ENCODE assay signal across 8 cellular contexts in genomic region chr1:17010601-17011438, GRCh38. TPM values are rescaled to one million over a fixed set of nuclear protein-coding genes. Genes with fewer than 3 reads are reported as not detected.
DNase-seq lines count a peak whose midpoint lies in the region; ATAC-seq, FAIRE-seq and TF ChIP-seq lines count a peak whose summit lies in the region.

No MANE protein-coding gene starts in this region.

- H3K27me3 Mint-ChIP-seq in activated T-cell treated with anti-CD3 and anti-CD28 coated beads, Interleukin-2, amount 50 U/mL, for 24 hours = no peaks in the 10 kb centered on the region

- H3K9me3 Mint-ChIP-seq in activated T-cell treated with anti-CD3 and anti-CD28 coated beads, Interleukin-2, amount 50 U/mL, for 24 hours = no peaks in the 10 kb centered on the region

- peak overlapping the region; percentile 76 for H3K4me2 ChIP-seq in KMS-11
- peak overlapping the region; percentile 91 for H3K4me2 ChIP-seq in osteoblast (ENCODE audit: insufficient read depth, low read length)

- no peak for ATAC-seq in HG02610 (IDR thresholded peaks at IDR 0.05; ENCODE audit: unreplicated experiment)
- no peak for ATAC-seq in HG02798 (IDR thresholded peaks at IDR 0.05; ENCODE audit: poor library complexity, unreplicated experiment)

- H3K27ac Mint-ChIP-seq in activated T-cell treated with anti-CD3 and anti-CD28 coated beads, Interleukin-2, amount 50 U/mL, for 24 hours = peak overlapping the region; percentile 71

- no peak for TF ChIP-seq CTCF in KMS-11 (conservative IDR thresholded peaks at IDR 0.05; ENCODE audit: low read depth, low read length)
- no peak for TF ChIP-seq CTCF in osteoblast (IDR thresholded peaks at IDR 0.05; ENCODE audit: extremely low read depth, low read depth, low read length)

- peak overlapping the region; percentile 83 for H3K4me3 Mint-ChIP-seq in activated T-cell treated with anti-CD3 and anti-CD28 coated beads, Interleukin-2, amount 50 U/mL, for 24 hours

- H3K36me3 Mint-ChIP-seq in activated T-cell treated with anti-CD3 and anti-CD28 coated beads, Interleukin-2, amount 50 U/mL, for 24 hours (ENCODE audit: low read depth) = peaks cover 7% of the 10 kb centered on the region

- peak overlapping the region; percentile 61 for H2AFZ ChIP-seq in KMS-11 (ENCODE audit: low read depth)
- peak overlapping the region; percentile 72 for H2AFZ ChIP-seq in osteoblast (ENCODE audit: low read length)

- peak; percentile 22 for DNase-seq in NCI-H748 (lab: John Stamatoyannopoulos, UW; ENCODE audit: unreplicated experiment)
- DNase-seq in NCI-H748 treated with DMSO at 0.1 percent for 48 hours (lab: John Stamatoyannopoulos, UW) = no peak
- peak; percentile 41 for DNase-seq in activated T-cell treated with anti-CD3 and anti-CD28 coated beads, Interleukin-2, amount 50 U/mL, for 24 hours
- DNase-seq in frontal cortex (ENCODE audit: low spot score in 2 of 2) = peak; percentile 51 to 66
- peak; percentile 97 for DNase-seq in osteoblast (ENCODE audit: insufficient read length, low spot score, missing footprints)

- H3K4me1 ChIP-seq in KMS-11 (ENCODE audit: low read depth, poor library complexity, severe bottlenecking) (peaks cover 56% of the 10 kb centered on the region), osteoblast (ENCODE audit: insufficient read depth, low read length) (peaks cover 35% of the 10 kb centered on the region)

- no peaks in the 10 kb centered on the region for H3K79me2 ChIP-seq in KMS-11 (ENCODE audit: insufficient read depth, low read depth)
- peaks cover 13% of the 10 kb centered on the region for H3K79me2 ChIP-seq in osteoblast (ENCODE audit: insufficient read depth, low read length)

- H3K27ac ChIP-seq in KMS-11 = no peak overlapping the region
- no peak overlapping the region for H3K27ac ChIP-seq in osteoblast (ENCODE audit: low read depth, low read length)

- H3K9me3 ChIP-seq in osteoblast (ENCODE audit: low read depth, low read length) = no peaks in the 10 kb centered on the region

- peaks cover 21% of the 10 kb centered on the region for H3K4me1 Mint-ChIP-seq in activated T-cell treated with anti-CD3 and anti-CD28 coated beads, Interleukin-2, amount 50 U/mL, for 24 hours (ENCODE audit: low read depth)

- H3K4me3 ChIP-seq in KMS-11 (IDR thresholded peaks at IDR 0.05; ENCODE audit: insufficient read depth, low read depth, low read length) = no peak overlapping the region
- peak overlapping the region; percentile 82 for H3K4me3 ChIP-seq in osteoblast (ENCODE audit: insufficient read depth, low read length)

- peaks cover 7% of the 10 kb centered on the region; the same call in 1 of the 2 replicates for H3K27me3 ChIP-seq in KMS-11 (ENCODE audit: insufficient read depth, low read depth)
- no peaks in the 10 kb centered on the region for H3K27me3 ChIP-seq in osteoblast (ENCODE audit: insufficient read depth, low read length)

- H4K20me1 ChIP-seq in KMS-11 (ENCODE audit: insufficient read depth) = no peaks in the 10 kb centered on the region
- H4K20me1 ChIP-seq in osteoblast (ENCODE audit: insufficient read depth, low read length) = peaks cover 28% of the 10 kb centered on the region

- peak overlapping the region; percentile 12; the same call in 1 of the 2 replicates for H3K9ac ChIP-seq in KMS-11

- no peaks in the 10 kb centered on the region for H3K36me3 ChIP-seq in KMS-11 (ENCODE audit: insufficient read depth)
- H3K36me3 ChIP-seq in osteoblast (ENCODE audit: insufficient read depth, low read length) = no peaks in the 10 kb centered on the region

- no peak for FAIRE-seq in frontal cortex (lab: Jason Lieb, UNC)

RNA-seq across cellular contexts. Expression of gene ATP13A2, which starts 0.9 kb away (rescaled TPM):
- total RNA-seq in frontal cortex (73.4 TPM), osteoblast (30.6 and 34.4 TPM in 2 replicates)

RNA-seq across cellular contexts. Expression of gene MFAP2, which starts 30.4 kb away (rescaled TPM):
- total RNA-seq in frontal cortex = 7.3 TPM
- total RNA-seq in osteoblast = 61.2 and 72.2 TPM in 2 replicates

RNA-seq across cellular contexts. Expression of gene SDHB, which starts 43.0 kb away (rescaled TPM):
- total RNA-seq in frontal cortex = 89.3 TPM
- 87.6 and 87.8 TPM in 2 replicates for total RNA-seq in osteoblast
